ENCODE assay signal across 17 cellular contexts in the genomic region with DNA sequence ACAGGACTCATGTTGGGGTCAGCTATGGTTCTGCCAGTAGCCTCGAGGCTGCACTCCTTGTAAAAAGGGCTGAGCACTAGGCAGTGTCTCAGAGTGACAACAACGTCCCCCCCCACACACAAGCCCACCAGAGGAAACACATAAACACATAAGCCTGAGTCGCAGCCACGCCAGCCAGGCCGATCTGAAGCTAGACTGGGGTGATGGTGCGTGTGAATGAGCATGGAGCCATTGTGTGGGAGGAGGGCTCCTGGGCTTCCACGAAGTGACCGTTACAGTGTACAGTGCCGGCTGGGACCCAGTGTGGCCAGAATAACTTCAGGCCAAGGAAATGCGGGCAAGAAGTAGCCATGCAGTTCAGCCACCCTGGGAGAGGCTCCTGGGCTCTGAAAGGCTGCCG. TPM values are rescaled to one million over a fixed set of nuclear protein-coding genes. Genes with fewer than 3 reads are reported as not detected.
DNase-seq lines count a peak whose midpoint lies in the region; ATAC-seq, FAIRE-seq and TF ChIP-seq lines count a peak whose summit lies in the region.
"Had no signal": no experiment of that assay in that cellular context is flagged by ENCODE, and none has a peak within 500 bp of the region (broad histone marks: within the 10 kb centered on the region; RNA-seq: fewer than 3 reads in every experiment).

No MANE protein-coding gene starts in this region.

- H3K9ac ChIP-seq in K562 (ENCODE audit: insufficient read depth in 1 of 2, low read depth in 2 of 2, low read length in 2 of 2), result peak overlapping the region in 1 of 2 experiments; percentile 31; a peak in 1 of 4 replicates

- no peak for FAIRE-seq in K562 (lab: Jason Lieb, UNC)

- no peak overlapping the region for H3K4me2 ChIP-seq in K562 (ENCODE audit: insufficient read depth, low read length)

- no peaks in the 10 kb centered on the region for H3K27me3 Mint-ChIP-seq in T-cell
- H3K27me3 Mint-ChIP-seq in activated CD4-positive, alpha-beta memory T cell treated with anti-CD3 and anti-CD28 coated beads, Interleukin-2, amount 10 ng/mL, durations not matched to agents 7 days and 5 days, result no peaks in the 10 kb centered on the region

- H3K4me1 ChIP-seq in K562 (replicated peaks in 1 of 2; ENCODE audit: control insufficient read depth in 2 of 2, insufficient read depth in 2 of 2, low read length in 2 of 2), result peaks cover 27 to 38% of the 10 kb centered on the region in 2 experiments

- no peaks in the 10 kb centered on the region for H3K9me3 Mint-ChIP-seq in activated naive CD4-positive, alpha-beta T cell treated with anti-CD3 and anti-CD28 coated beads, Interleukin-2, amount 50 U/mL, for 72 hours
- no peaks in the 10 kb centered on the region for H3K9me3 Mint-ChIP-seq in T-cell
- H3K9me3 Mint-ChIP-seq in stimulated activated effector memory CD8-positive, alpha-beta T cell treated with anti-CD3 and anti-CD28 coated beads, Interleukin-12 subunit alpha, Interleukin-12 subunit beta, amount 100 ng/mL, for 72 hours, result no peaks in the 10 kb centered on the region
- H3K9me3 Mint-ChIP-seq in activated CD4-positive, alpha-beta memory T cell treated with anti-CD3 and anti-CD28 coated beads, Interleukin-2, amount 10 ng/mL, durations not matched to agents 7 days and 5 days, result peaks cover 3% of the 10 kb centered on the region

- H3K79me2 ChIP-seq in K562 (ENCODE audit: control insufficient read depth, insufficient read depth, low read length), result no peaks in the 10 kb centered on the region

- no peak for TF ChIP-seq CTCF in K562 (IDR thresholded peaks at IDR 0.05 in 2 of 3, conservative IDR thresholded peaks at IDR 0.05 in 1 of 3; ENCODE audit: insufficient read depth in 2 of 3, low read depth in 1 of 3, low read length in 3 of 3)

- intact Hi-C loops in K562 (cut with micrococcal nuclease), result no loop called here

- no peak overlapping the region for H3K4me3 ChIP-seq in K562

- peak overlapping the region; percentile 23 for H2AFZ ChIP-seq in K562 (ENCODE audit: low read depth, low read length)

- H3K27ac ChIP-seq in K562 (ENCODE audit: extremely low read depth, low read depth, low read length), result no peak overlapping the region
- H3K27ac ChIP-seq: RWPE1 had no signal

- TF ChIP-seq EP300 in K562 (IDR thresholded peaks at IDR 0.05; ENCODE audit: low read length), result no peak

- ATAC-seq in activated naive CD4-positive, alpha-beta T cell treated with anti-CD3 and anti-CD28 coated beads, Interleukin-2, amount 50 U/mL, for 72 hours, result no peak
- ATAC-seq in T-cell (replicated peaks in 1 of 4), result no peak
- ATAC-seq in K562, result no peak
- ATAC-seq in stimulated activated effector memory CD8-positive, alpha-beta T cell treated with anti-CD3 and anti-CD28 coated beads, Interleukin-12 subunit alpha, Interleukin-12 subunit beta, amount 100 ng/mL, for 72 hours, result no peak
- no peak for ATAC-seq in GM19395 (IDR thresholded peaks at IDR 0.05; ENCODE audit: unreplicated experiment)

- H3K27me3 ChIP-seq in K562 (ENCODE audit: control insufficient read depth in 2 of 2, insufficient read depth in 2 of 2, low read length in 2 of 2), result no peaks in the 10 kb centered on the region

- BruUV-seq in K562 (replicated peaks; lab: Mats Ljungman, UMichigan), result no TSS peak

- H3K4me3 Mint-ChIP-seq in T-cell, result peak overlapping the region in 1 of 3 donors; percentile 27
- H3K4me3 Mint-ChIP-seq in stimulated activated effector memory CD8-positive, alpha-beta T cell treated with anti-CD3 and anti-CD28 coated beads, Interleukin-12 subunit alpha, Interleukin-12 subunit beta, amount 100 ng/mL, for 72 hours, result peak overlapping the region; percentile 8
- no peak overlapping the region for H3K4me3 Mint-ChIP-seq in activated CD4-positive, alpha-beta memory T cell treated with anti-CD3 and anti-CD28 coated beads, Interleukin-2, amount 10 ng/mL, durations not matched to agents 7 days and 5 days
- H3K4me3 Mint-ChIP-seq: CD14-positive monocyte had no signal

- no peak for TF ChIP-seq POLR2A in K562 (conservative IDR thresholded peaks at IDR 0.05)

- no peaks in the 10 kb centered on the region for H4K20me1 ChIP-seq in K562 (replicated peaks; ENCODE audit: control insufficient read depth, insufficient read depth, low read length)

- in situ Hi-C loops in K562 (cut with MboI), result no loop called here

- peak overlapping the region; percentile 15 to 96 for H3K27ac Mint-ChIP-seq in activated naive CD4-positive, alpha-beta T cell treated with anti-CD3 and anti-CD28 coated beads, Interleukin-2, amount 50 U/mL, for 72 hours
- H3K27ac Mint-ChIP-seq in T-cell, result peak overlapping the region; percentile 39 to 76
- H3K27ac Mint-ChIP-seq in stimulated activated effector memory CD8-positive, alpha-beta T cell treated with anti-CD3 and anti-CD28 coated beads, Interleukin-12 subunit alpha, Interleukin-12 subunit beta, amount 100 ng/mL, for 72 hours, result peak overlapping the region; percentile 96
- no peak overlapping the region for H3K27ac Mint-ChIP-seq in activated CD4-positive, alpha-beta memory T cell treated with anti-CD3 and anti-CD28 coated beads, Interleukin-2, amount 10 ng/mL, durations not matched to agents 7 days and 5 days

- H3K36me3 Mint-ChIP-seq in activated naive CD4-positive, alpha-beta T cell treated with anti-CD3 and anti-CD28 coated beads, Interleukin-2, amount 50 U/mL, for 72 hours, result peaks cover 0 to 4% of the 10 kb centered on the region in 2 donors
- no peaks in the 10 kb centered on the region for H3K36me3 Mint-ChIP-seq in T-cell
- H3K36me3 Mint-ChIP-seq in stimulated activated effector memory CD8-positive, alpha-beta T cell treated with anti-CD3 and anti-CD28 coated beads, Interleukin-12 subunit alpha, Interleukin-12 subunit beta, amount 100 ng/mL, for 72 hours, result peaks cover 7% of the 10 kb centered on the region
- no peaks in the 10 kb centered on the region for H3K36me3 Mint-ChIP-seq in activated CD4-positive, alpha-beta memory T cell treated with anti-CD3 and anti-CD28 coated beads, Interleukin-2, amount 10 ng/mL, durations not matched to agents 7 days and 5 days (ENCODE audit: low read depth)

- DNase-seq in activated naive CD4-positive, alpha-beta T cell treated with anti-CD3 and anti-CD28 coated beads, Interleukin-2, amount 50 U/mL, for 72 hours (ENCODE audit: low spot score in 2 of 2), result no peak
- DNase-seq in activated naive CD4-positive, alpha-beta T cell (lab: John Stamatoyannopoulos, UW), result no peak
- DNase-seq in T-cell (no peak), K562 (ENCODE audit: extremely low read depth in 1 of 4, low spot score in 3 of 4) (no peak), DMS153 (lab: John Stamatoyannopoulos, UW) (no peak)
- no peak for DNase-seq in stimulated activated effector memory CD8-positive, alpha-beta T cell treated with anti-CD3 and anti-CD28 coated beads, Interleukin-12 subunit alpha, Interleukin-12 subunit beta, amount 100 ng/mL, for 72 hours (ENCODE audit: low spot score in 2 of 2)
- no peak for DNase-seq in activated CD4-positive, alpha-beta memory T cell treated with anti-CD3 and anti-CD28 coated beads, Interleukin-2, amount 10 ng/mL, durations not matched to agents 7 days and 5 days
- DNase-seq: Calu3, GOT3, NCI-H1436, NCI-H2029 treated with DMSO at 0.1 percent for 48 hours, NCI-H2171 treated with DMSO at 0.1 percent for 48 hours, NCI-H748 treated with DMSO at 0.1 percent for 48 hours had no signal

- no peak for TF ChIP-seq RAD21 in K562 (CRISPR knock-in tag; conservative IDR thresholded peaks at IDR 0.05 in 1 of 2, IDR thresholded peaks at IDR 0.05 in 1 of 2)

- peaks cover 53 to 76% (median 60%) of the 10 kb centered on the region in 3 donors for H3K4me1 Mint-ChIP-seq in T-cell
- peaks cover 78% of the 10 kb centered on the region for H3K4me1 Mint-ChIP-seq in stimulated activated effector memory CD8-positive, alpha-beta T cell treated with anti-CD3 and anti-CD28 coated beads, Interleukin-12 subunit alpha, Interleukin-12 subunit beta, amount 100 ng/mL, for 72 hours
- peaks cover 45% of the 10 kb centered on the region for H3K4me1 Mint-ChIP-seq in activated CD4-positive, alpha-beta memory T cell treated with anti-CD3 and anti-CD28 coated beads, Interleukin-2, amount 10 ng/mL, durations not matched to agents 7 days and 5 days

- POLR2A ChIA-PET in T-cell (lab: Charles Lee), result interaction anchor here in 1 of 2 donors (0.5 kb wide), 1 partner anchor 11 kb away, joined by 3 read pairs; no protein-coding TSS in a partner anchor
- POLR2A ChIA-PET in K562 (lab: Yijun Ruan, JAX), result interaction anchor here (0.7 to 1.6 kb wide), 3 partner anchors 10 to 82 kb away, joined by 3 read pairs; no protein-coding TSS in a partner anchor
- POLR2A ChIA-PET in activated CD4-positive, alpha-beta memory T cell treated with anti-CD3 and anti-CD28 coated beads, Interleukin-2, amount 10 ng/mL, durations not matched to agents 7 days and 5 days (lab: Charles Lee), result interaction anchor here (0.8 to 18.2 kb wide), 4 partner anchors 8 to 47 kb away, joined by 3 to 310 read pairs (median 84); a partner anchor contains a TSS

- 41% methylated on average over 11 of the region's 11 CpGs for WGBS in K562 (ENCODE audit: insufficient coverage, low coverage, missing lambda C conversion rate)

- H3K9me1 ChIP-seq in K562 (ENCODE audit: control insufficient read depth, insufficient read depth, low read length), result no peaks in the 10 kb centered on the region

- H3K36me3 ChIP-seq in K562 (ENCODE audit: control insufficient read depth, insufficient read depth, low read length), result no peaks in the 10 kb centered on the region

- H3K9me3 ChIP-seq in K562 (replicated peaks; ENCODE audit: control insufficient read depth, insufficient read depth, low read depth, low read length), result no peaks in the 10 kb centered on the region

- CTCF ChIA-PET in T-cell (lab: Charles Lee) (no interaction called here), K562 (lab: Yijun Ruan, JAX; ENCODE audit: low intra/inter-chr PET ratio) (no interaction called here)
- CTCF ChIA-PET in activated CD4-positive, alpha-beta memory T cell treated with anti-CD3 and anti-CD28 coated beads, Interleukin-2, amount 10 ng/mL, durations not matched to agents 7 days and 5 days (lab: Charles Lee), result interaction anchor here (0.9 to 5.0 kb wide), 4 partner anchors 10 to 50 kb away, joined by 3 to 35 read pairs (median 4); a partner anchor contains a TSS

RNA-seq across cellular contexts. Expression of a gene that starts 3.7 kb away (rescaled TPM):
- total RNA-seq in activated naive CD4-positive, alpha-beta T cell treated with anti-CD3 and anti-CD28 coated beads, Interleukin-2, amount 50 U/mL, for 72 hours, result under 1 TPM; 0.45 to 0.68 TPM
- total RNA-seq in T-cell, result under 1 TPM; 0.15 to 0.45 (median 0.16) TPM
- 0.09 TPM in 1 of 2 replicates, not detected in the other for total RNA-seq in K562 (2011; cell fraction: chromatin; rRNA removed; ENCODE audit: low replicate concordance)
- total RNA-seq in K562 (2011; cell fraction: nucleolus; rRNA removed), result 0.17 TPM in 1 of 2 replicates, not detected in the other
- not detected in 2 replicates for total RNA-seq in K562 (2011; cell fraction: nucleoplasm; rRNA removed)
- not detected in 2 replicates for total RNA-seq in K562 (2014; rRNA removed)
- total RNA-seq in K562 (2014; rRNA removed; fragmentation: Illumina TruSeq; extraction: Trizol), result 0.03 and 0.04 TPM in 2 replicates
- 0.15 and 0.25 TPM in 2 replicates for total RNA-seq in K562 (2015; rRNA removed; fragmentation: Illumina TruSeq; extraction: Trizol)
- 0.09 TPM in 2 replicates for total RNA-seq in K562 (2021)
- 0.04 TPM in 2 replicates for polyA plus RNA-seq in K562 (2011; rRNA removed)
- 0.01 and 0.12 TPM in 2 replicates for polyA plus RNA-seq in K562 (2011; cell fraction: cytosol; rRNA removed)
- polyA plus RNA-seq in K562 (2011; cell fraction: nucleus; rRNA removed), result 0.10 TPM in 1 of 2 replicates, not detected in the other
- polyA plus RNA-seq in K562 (2012), result 0.40 and 0.58 TPM in 2 replicates
- 0.03 and 0.07 TPM in 2 replicates for polyA plus RNA-seq in K562 (2014; fragmentation: Illumina TruSeq; extraction: Trizol)
- not detected for polyA plus RNA-seq in K562 (2014; fragmentation: Nextera tagmentation; extraction: Ambion mirVana)
- 0.04 and 0.11 TPM in 2 replicates for polyA plus RNA-seq in K562 (2014; rRNA removed)
- polyA minus RNA-seq in K562 (2011; rRNA and poly(A)+ RNA removed), result 0.18 TPM in 1 of 2 replicates, not detected in the other
- polyA minus RNA-seq in K562 (2011; cell fraction: cytosol; rRNA and poly(A)+ RNA removed), result 0.19 TPM in 1 of 2 replicates, not detected in the other
- polyA minus RNA-seq in K562 (2011; cell fraction: nucleus; rRNA and poly(A)+ RNA removed), result under 0.01 and 0.11 TPM in 2 replicates
- total RNA-seq in activated CD4-positive, alpha-beta memory T cell treated with anti-CD3 and anti-CD28 coated beads, Interleukin-2, amount 10 ng/mL, durations not matched to agents 7 days and 5 days, result under 1 TPM; 0.25 to 0.33 TPM
- total RNA-seq: Calu3, NCI-H460 had no signal

RNA-seq across cellular contexts. Expression of a gene that starts 50.0 kb away (rescaled TPM):
- total RNA-seq in activated naive CD4-positive, alpha-beta T cell treated with anti-CD3 and anti-CD28 coated beads, Interleukin-2, amount 50 U/mL, for 72 hours, result 100 to 1,000 TPM in 1 of 2 donors, 10 to 100 TPM in 1; 54.5 to 126 TPM
- total RNA-seq in T-cell (100 to 1,000 TPM in 2 of 5 donors, 10 to 100 TPM in 3; 81.4 to 134 (median 98.3) TPM), K562 (2014; rRNA removed) (12.7 and 13.1 TPM in 2 replicates), K562 (2014; rRNA removed; fragmentation: Illumina TruSeq; extraction: Trizol) (2.4 and 3.0 TPM in 2 replicates), K562 (2015; rRNA removed; fragmentation: Illumina TruSeq; extraction: Trizol) (20.1 and 20.5 TPM in 2 replicates), K562 (2021) (15.2 and 15.7 TPM in 2 replicates)
- total RNA-seq in K562 (2011; cell fraction: chromatin; rRNA removed; ENCODE audit: low replicate concordance), result 4.2 and 14.4 TPM in 2 replicates
- 9.6 and 14.8 TPM in 2 replicates for total RNA-seq in K562 (2011; cell fraction: nucleolus; rRNA removed)
- total RNA-seq in K562 (2011; cell fraction: nucleoplasm; rRNA removed), result 9.2 and 10.6 TPM in 2 replicates
- polyA plus RNA-seq in K562 (2011; rRNA removed) (6.3 and 7.9 TPM in 2 replicates), K562 (2014; fragmentation: Illumina TruSeq; extraction: Trizol) (12.1 and 15.1 TPM in 2 replicates), K562 (2014; fragmentation: Nextera tagmentation; extraction: Ambion mirVana) (under 1 TPM; 0.14 to 0.41 TPM), K562 (2014; rRNA removed) (9.3 and 12.6 TPM in 2 replicates)
- 4.8 and 19.8 TPM in 2 replicates for polyA plus RNA-seq in K562 (2011; cell fraction: cytosol; rRNA removed)
- 7.5 and 24.7 TPM in 2 replicates for polyA plus RNA-seq in K562 (2011; cell fraction: nucleus; rRNA removed)
- polyA plus RNA-seq in K562 (2012), result 17.5 and 209 TPM in 2 replicates
- 2.1 and 6.2 TPM in 2 replicates for polyA minus RNA-seq in K562 (2011; rRNA and poly(A)+ RNA removed)
- 4.9 and 8.1 TPM in 2 replicates for polyA minus RNA-seq in K562 (2011; cell fraction: cytosol; rRNA and poly(A)+ RNA removed)
- 6.1 and 8.9 TPM in 2 replicates for polyA minus RNA-seq in K562 (2011; cell fraction: nucleus; rRNA and poly(A)+ RNA removed)
- total RNA-seq in activated CD4-positive, alpha-beta memory T cell treated with anti-CD3 and anti-CD28 coated beads, Interleukin-2, amount 10 ng/mL, durations not matched to agents 7 days and 5 days, result 100 to 1,000 TPM; 109 TPM
